In the genomic region with DNA sequence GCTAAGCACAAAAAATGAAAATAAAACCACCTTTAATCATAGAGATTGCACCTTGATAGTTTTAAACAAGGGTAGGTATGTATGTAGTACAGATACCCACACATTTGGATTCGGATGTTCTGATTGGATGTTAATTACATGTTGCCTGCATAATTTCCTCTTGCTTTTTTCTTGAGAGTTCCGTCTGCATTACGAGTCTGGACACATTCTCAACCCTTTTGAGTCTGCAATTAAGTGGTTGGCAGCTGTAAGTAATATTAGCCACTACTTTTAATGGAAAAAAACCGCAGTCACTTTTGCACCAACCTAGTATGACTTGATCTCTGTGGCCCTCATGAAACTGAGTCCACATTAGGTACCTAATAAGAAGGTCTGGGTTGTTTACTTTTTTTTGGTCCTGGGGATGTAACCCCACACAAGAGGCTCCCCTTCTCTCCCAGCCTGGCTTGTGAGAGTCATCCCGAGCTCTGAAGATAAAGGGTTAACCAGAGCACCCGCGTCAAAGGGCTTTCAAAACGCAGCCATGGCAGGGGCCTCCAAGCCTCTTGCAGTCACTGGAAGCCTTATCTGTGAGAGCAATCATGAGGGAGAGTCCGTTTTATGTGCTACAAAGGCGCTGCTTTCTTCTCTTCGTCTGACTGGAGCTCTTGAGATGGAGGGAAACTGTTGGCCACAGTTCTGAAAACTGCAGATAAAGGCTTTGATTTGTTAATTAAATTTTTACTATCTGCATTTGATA, we compare ENCODE assay signal across 12 cellular contexts.
DNase-seq lines count a peak whose midpoint lies in the region; ATAC-seq and TF ChIP-seq lines count a peak whose summit lies in the region.
"Had no signal": no experiment of that assay in that cellular context is flagged by ENCODE, and none has a peak within 500 bp of the region (broad histone marks: within the 10 kb centered on the region; RNA-seq: fewer than 3 reads in every experiment).

No MANE protein-coding gene starts in this region.

- WGBS in mammary epithelial cell (ENCODE audit: low coverage, missing lambda C conversion rate) = 6% methylated on average over 11 of the region's 11 CpGs
- WGBS in suprapubic skin = 49% methylated on average over 11 of the region's 11 CpGs

- H3K27me3 ChIP-seq in mammary epithelial cell (ENCODE audit: insufficient read depth, low read length) = peaks cover 7% of the 10 kb centered on the region
- H3K27me3 ChIP-seq in suprapubic skin = no peaks in the 10 kb centered on the region
- H3K27me3 ChIP-seq: MG63, thyroid gland had no signal

- DNase-seq in NCI-H1417 (lab: John Stamatoyannopoulos, UW) (peak in 2 of 3 experiments; percentile 71 to 89), NCI-H1417 treated with DMSO at 0.1 percent for 48 hours (lab: John Stamatoyannopoulos, UW) (no peak), mammary epithelial cell (no peak), medulla oblongata (ENCODE audit: extremely low spot score) (peak; percentile 36), suprapubic skin (ENCODE audit: low spot score in 2 of 2) (no peak), mesenteric fat pad (ENCODE audit: low spot score) (no peak)
- DNase-seq: activated CD4-positive, CD25-positive, alpha-beta regulatory T cell; MG63; stimulated activated CD4-positive, alpha-beta T cell treated with anti-CD3 and anti-CD28 coated beads, Interleukin-1b, Interleukin-23, amount 100 ng/mL, for 48 hours had no signal

- H2AFZ ChIP-seq in mammary epithelial cell (ENCODE audit: low read depth, low read length) = peak overlapping the region; percentile 25

- H3K27ac ChIP-seq in mammary epithelial cell (ENCODE audit: insufficient read depth, low read depth, low read length) (no peak overlapping the region), suprapubic skin (peak overlapping the region; percentile 25)
- H3K27ac ChIP-seq: thyroid gland had no signal

- no peaks in the 10 kb centered on the region for H4K20me1 ChIP-seq in mammary epithelial cell (ENCODE audit: insufficient read depth, low read length)

- ATAC-seq in GM19452 (IDR thresholded peaks at IDR 0.05; ENCODE audit: unreplicated experiment) (no peak), GM21737 (IDR thresholded peaks at IDR 0.05; ENCODE audit: unreplicated experiment) (no peak)

- no peaks in the 10 kb centered on the region for H3K9me3 ChIP-seq in mammary epithelial cell (replicated peaks; ENCODE audit: insufficient read depth, low read length)
- no peaks in the 10 kb centered on the region for H3K9me3 ChIP-seq in suprapubic skin
- H3K9me3 ChIP-seq: MG63, thyroid gland had no signal

- H3K36me3 ChIP-seq in mammary epithelial cell (ENCODE audit: insufficient read depth, low read length) (no peaks in the 10 kb centered on the region), suprapubic skin (no peaks in the 10 kb centered on the region)
- H3K36me3 ChIP-seq: MG63, thyroid gland had no signal

- CTCF ChIA-PET in mammary epithelial cell (lab: Charles Lee; ENCODE audit: low non-redundant PET) = no interaction called here

- in situ Hi-C loops in mammary epithelial cell (cut with MboI; ENCODE audit: low sequenced_read_pairs in 2 of 2) = no loop called here

- H3K4me3 ChIP-seq in mammary epithelial cell (replicated peaks in 1 of 3; ENCODE audit: insufficient read depth in 1 of 3, low read depth in 2 of 3, low read length in 3 of 3) (no peak overlapping the region), suprapubic skin (peak overlapping the region; percentile 46)
- H3K4me3 ChIP-seq: MG63 had no signal

- no peaks in the 10 kb centered on the region for H3K79me2 ChIP-seq in mammary epithelial cell (ENCODE audit: insufficient read depth, low read length)

- H3K4me1 ChIP-seq in mammary epithelial cell (ENCODE audit: insufficient read depth, low read length) (peaks cover 13% of the 10 kb centered on the region), suprapubic skin (peaks cover 23% of the 10 kb centered on the region)

- dilution Hi-C loops in mammary epithelial cell (cut with HindIII; ENCODE audit: low sequenced_read_pairs) = no loop called here

- TF ChIP-seq CTCF in mammary epithelial cell (conservative IDR thresholded peaks at IDR 0.05 in 1 of 2, IDR thresholded peaks at IDR 0.05 in 1 of 2; ENCODE audit: extremely low read depth in 1 of 2, insufficient read depth in 1 of 2, low read depth in 1 of 2, low read length in 2 of 2) (no peak), suprapubic skin (IDR thresholded peaks at IDR 0.05) (no peak)

- no TSS peak for BruUV-seq in mammary epithelial cell (replicated peaks; lab: Mats Ljungman, UMichigan)

- TF ChIP-seq EP300 in suprapubic skin (IDR thresholded peaks at IDR 0.05) = no peak

- intact Hi-C loops in mammary epithelial cell (cut with micrococcal nuclease) = no loop called here

- no peak for TF ChIP-seq POLR2A in suprapubic skin (IDR thresholded peaks at IDR 0.05)

- no peak overlapping the region for H3K9ac ChIP-seq in mammary epithelial cell (ENCODE audit: insufficient read depth, low read length)

- peak overlapping the region; percentile 88 for H3K4me2 ChIP-seq in mammary epithelial cell (ENCODE audit: insufficient read depth, low read depth, low read length)

Comparison
In these comparisons a context has a peak if more than half of its experiments do, and no peak if none do; other contexts are left out.
1. DNase-seq: peak in NCI-H1417 (2 of 3) and medulla oblongata (single experiment); none in NCI-H1417 treated with DMSO at 0.1 percent for 48 hours (single experiment), mammary epithelial cell (single experiment), suprapubic skin (0 of 2) and mesenteric fat pad (single experiment).